ENCODE assay signal across 32 cellular contexts in genomic region chr12:112362309-112362708, GRCh38.
"Had no signal": no experiment of that assay in that cellular context is flagged by ENCODE, and none has a peak within 500 bp of the region (broad histone marks: within the 10 kb centered on the region; RNA-seq: fewer than 3 reads in every experiment).

No MANE protein-coding gene starts in this region.

- H3K4me3 ChIP-seq: ascending aorta, cardiac muscle cell, MG63 had no signal

- H3K27me3 ChIP-seq: ascending aorta, cardiac muscle cell, MG63 had no signal

- DNase-seq: activated CD4-positive, alpha-beta memory T cell treated with anti-CD3 and anti-CD28 coated beads, Interleukin-2, amount 10 ng/mL, durations not matched to agents 7 days and 5 days; activated CD4-positive, alpha-beta T cell treated with anti-CD3 and anti-CD28 coated beads for 1 hour; activated CD4-positive, alpha-beta T cell treated with anti-CD3 and anti-CD28 coated beads for 48 hours; activated CD4-positive, CD25-positive, alpha-beta regulatory T cell; activated effector memory CD4-positive, alpha-beta T cell treated with anti-CD3 and anti-CD28 coated beads, Interleukin-2, amount 50 U/mL, for 16 hours; activated naive CD4-positive, alpha-beta T cell; activated naive CD4-positive, alpha-beta T cell treated with anti-CD3 and anti-CD28 coated beads, Interleukin-2, amount 50 U/mL, for 16 hours; activated naive CD8-positive, alpha-beta T cell treated with anti-CD3 and anti-CD28 coated beads for 36 hours; activated T-cell treated with anti-CD3 and anti-CD28 coated beads, Interleukin-2, amount 50 U/mL, for 1 hour; activated T-cell treated with anti-CD3 and anti-CD28 coated beads, Interleukin-2, amount 50 U/mL, for 72 hours; amygdala; Kasumi-1; KG1; MG63; NCI-H1048; NCI-H1105 treated with DMSO at 0.1 percent for 48 hours; NCI-H1436; NCI-H187; NCI-H2029 treated with DMSO at 0.1 percent for 48 hours; NCI-H446; NCI-H524 treated with DMSO at 0.1 percent for 48 hours; NCI-H748 treated with DMSO at 0.1 percent for 48 hours; NK-92 treated with Interleukin-12 subunit alpha and Interleukin-12 subunit beta, amount 100 ng/mL, for 24 hours; PC-3; SW 1271; T-helper 1 cell; T-helper 2 cell; T-helper 9 cell had no signal

- H3K4me1 ChIP-seq: ascending aorta had no signal

- H3K27ac ChIP-seq: ascending aorta, cardiac muscle cell, RWPE1, VCaP had no signal

- H3K9me3 ChIP-seq: ascending aorta, MG63 had no signal

- H3K36me3 ChIP-seq: ascending aorta, cardiac muscle cell, MG63 had no signal
